In genomic region chr11:103071008-103071407, GRCh38 we compare ENCODE assay signal across 20 cellular contexts. TPM values are rescaled to one million over a fixed set of nuclear protein-coding genes. Genes with fewer than 3 reads are reported as not detected.
DNase-seq lines count a peak whose midpoint lies in the region; ATAC-seq, FAIRE-seq and TF ChIP-seq lines count a peak whose summit lies in the region.
"Had no signal": no experiment of that assay in that cellular context is flagged by ENCODE, and none has a peak within 500 bp of the region (broad histone marks: within the 10 kb centered on the region; RNA-seq: fewer than 3 reads in every experiment).

No MANE protein-coding gene starts in this region.

- H3K4me1 ChIP-seq in BLaER1 = peaks cover 28% of the 10 kb centered on the region
- peaks cover 10% of the 10 kb centered on the region for H3K4me1 ChIP-seq in HepG2 (ENCODE audit: insufficient read depth, low read length)
- H3K4me1 ChIP-seq in Peyer's patch = no peaks in the 10 kb centered on the region
- H3K4me1 ChIP-seq in SJCRH30 = no peaks in the 10 kb centered on the region
- H3K4me1 ChIP-seq: colonic mucosa, tibial artery had no signal

- TF ChIP-seq CTCF in CD4-positive, alpha-beta T cell (IDR thresholded peaks at IDR 0.05) = no peak
- TF ChIP-seq CTCF in HepG2 (CRISPR knock-in tag; IDR thresholded peaks at IDR 0.05) (no peak), Peyer's patch (IDR thresholded peaks at IDR 0.05) (no peak)

- H3K4me3 ChIP-seq in BLaER1 (no peak overlapping the region), HepG2 (replicated peaks in 1 of 3; ENCODE audit: insufficient read depth in 1 of 3, low read depth in 2 of 3, low read length in 3 of 3) (no peak overlapping the region), Peyer's patch (no peak overlapping the region), SJCRH30 (no peak overlapping the region)
- H3K4me3 ChIP-seq: colonic mucosa, tibial artery had no signal

- peaks cover 61% of the 10 kb centered on the region for H3K36me3 ChIP-seq in BLaER1
- peaks cover 0 to 22% of the 10 kb centered on the region in 2 experiments; a peak in 3 of 5 replicates for H3K36me3 ChIP-seq in HepG2 (replicated peaks in 1 of 2; ENCODE audit: control insufficient read depth in 1 of 2, insufficient read depth in 2 of 2, low read length in 2 of 2)
- H3K36me3 ChIP-seq in Peyer's patch = no peaks in the 10 kb centered on the region
- H3K36me3 ChIP-seq in SJCRH30 = peaks cover 2% of the 10 kb centered on the region; the same call in 1 of the 2 replicates
- H3K36me3 ChIP-seq: colonic mucosa had no signal

- no peak for TF ChIP-seq EP300 in HepG2 (IDR thresholded peaks at IDR 0.05; ENCODE audit: low read depth in 2 of 2, low read length in 2 of 2)
- no peak for TF ChIP-seq EP300 in HepG2 (CRISPR knock-in tag; IDR thresholded peaks at IDR 0.05; ENCODE audit: borderline replicate concordance)

- H3K9me3 ChIP-seq in BLaER1 (peaks cover 18% of the 10 kb centered on the region), HepG2 (ENCODE audit: low read length) (no peaks in the 10 kb centered on the region), Peyer's patch (no peaks in the 10 kb centered on the region), SJCRH30 (replicated peaks) (no peaks in the 10 kb centered on the region)
- H3K9me3 ChIP-seq in CD4-positive, alpha-beta T cell (ENCODE audit: control insufficient read depth, low read length) = no peaks in the 10 kb centered on the region
- H3K9me3 ChIP-seq: colonic mucosa, tibial artery had no signal

- H3K27ac ChIP-seq in BLaER1 (no peak overlapping the region), HepG2 (ENCODE audit: extremely low read length, insufficient read depth, low read length) (no peak overlapping the region), Peyer's patch (no peak overlapping the region), SJCRH30 (no peak overlapping the region)
- H3K27ac ChIP-seq in CD4-positive, alpha-beta T cell (ENCODE audit: low read depth, low read length) = no peak overlapping the region
- H3K27ac ChIP-seq: colonic mucosa, tibial artery had no signal

- TF ChIP-seq POLR2A in HepG2 (IDR thresholded peaks at IDR 0.05; ENCODE audit: insufficient read depth in 1 of 2, low read depth in 2 of 2, low read length in 2 of 2) = no peak
- TF ChIP-seq POLR2A in Peyer's patch (IDR thresholded peaks at IDR 0.05) = no peak

- H3K4me1 Mint-ChIP-seq in CD4-positive, alpha-beta T cell (ENCODE audit: low read depth) = peaks cover 65% of the 10 kb centered on the region
- H3K4me1 Mint-ChIP-seq in T-cell = peaks cover 31 to 47% (median 42%) of the 10 kb centered on the region in 3 donors

- DNase-seq in CD4-positive, alpha-beta T cell = no peak
- no peak for DNase-seq in T-cell
- DNase-seq in HepG2 (ENCODE audit: low spot score) = no peak
- no peak for DNase-seq in Peyer's patch
- DNase-seq in SJCRH30 = no peak
- DNase-seq: activated T-cell treated with anti-CD3 and anti-CD28 coated beads, Interleukin-2, amount 50 U/mL, for 4 hours; Calu3; colonic mucosa; left cardiac atrium; midbrain; NCI-H1105; NCI-H2081; NCI-H446 treated with DMSO at 0.1 percent for 48 hours; NK-92 treated with Interleukin-12 subunit alpha and Interleukin-12 subunit beta, amount 100 ng/mL, for 24 hours; posterior cingulate gyrus; stimulated activated naive CD4-positive, alpha-beta T cell; tibial artery had no signal

- H3K4me2 ChIP-seq in BLaER1 (peak overlapping the region; percentile 12; the same call in 1 of the 2 replicates), HepG2 (ENCODE audit: low read depth, low read length) (peak overlapping the region; percentile 7; the same call in 1 of the 2 replicates)

- BruUV-seq in HepG2 (replicated peaks; lab: Mats Ljungman, UMichigan) = no TSS peak

- H3K9me3 Mint-ChIP-seq in CD4-positive, alpha-beta T cell = no peaks in the 10 kb centered on the region
- no peaks in the 10 kb centered on the region for H3K9me3 Mint-ChIP-seq in T-cell
- H3K9me3 Mint-ChIP-seq: activated T-cell treated with anti-CD3 and anti-CD28 coated beads, Interleukin-2, amount 50 U/mL, for 4 hours had no signal

- H3K4me3 Mint-ChIP-seq in CD4-positive, alpha-beta T cell = no peak overlapping the region
- H3K4me3 Mint-ChIP-seq in T-cell = no peak overlapping the region
- H3K4me3 Mint-ChIP-seq: activated T-cell treated with anti-CD3 and anti-CD28 coated beads, Interleukin-2, amount 50 U/mL, for 4 hours had no signal

- no peak for ATAC-seq in CD4-positive, alpha-beta T cell (ENCODE audit: poor library complexity)
- ATAC-seq in T-cell (replicated peaks in 1 of 4) (no peak), HepG2 (no peak), HG02852 (IDR thresholded peaks at IDR 0.05; ENCODE audit: unreplicated experiment) (no peak)
- ATAC-seq: activated T-cell treated with anti-CD3 and anti-CD28 coated beads, Interleukin-2, amount 50 U/mL, for 4 hours; left cardiac atrium; SK-N-SH treated with all-trans-retinoic acid at 6 μM for 48 hours had no signal

- peak overlapping the region; percentile 48 for H3K27ac Mint-ChIP-seq in CD4-positive, alpha-beta T cell
- peak overlapping the region; percentile 62 to 78 for H3K27ac Mint-ChIP-seq in T-cell

- no peaks in the 10 kb centered on the region for H3K27me3 Mint-ChIP-seq in CD4-positive, alpha-beta T cell
- H3K27me3 Mint-ChIP-seq in T-cell = no peaks in the 10 kb centered on the region

- TF ChIP-seq RAD21 in HepG2 (CRISPR knock-in tag; IDR thresholded peaks at IDR 0.05) = no peak

- peaks cover 79% of the 10 kb centered on the region for H3K36me3 Mint-ChIP-seq in CD4-positive, alpha-beta T cell (ENCODE audit: low read depth)
- H3K36me3 Mint-ChIP-seq in T-cell = peaks cover 43% of the 10 kb centered on the region

- POLR2A ChIA-PET in CD4-positive, alpha-beta T cell (lab: Charles Lee) = no interaction called here
- POLR2A ChIA-PET in T-cell (lab: Charles Lee) (no interaction called here), HepG2 (lab: Yijun Ruan, JAX) (no interaction called here)

- H4K20me1 ChIP-seq in BLaER1 (peaks cover 23% of the 10 kb centered on the region), HepG2 (ENCODE audit: insufficient read depth, low read length) (no peaks in the 10 kb centered on the region)

- in situ Hi-C loops in HepG2 (cut with HindIII; ENCODE audit: extremely low pct_ligation_motif_present, low pct_unique_long_range_greater_than_20kb) = no loop called here

- CTCF ChIA-PET in CD4-positive, alpha-beta T cell (lab: Charles Lee) = no interaction called here
- CTCF ChIA-PET in T-cell (lab: Charles Lee) = no interaction called here
- CTCF ChIA-PET in HepG2 (lab: Yijun Ruan, JAX; ENCODE audit: low intra/inter-chr PET ratio, low total read pairs) = no interaction called here

- no peak overlapping the region for H2AFZ ChIP-seq in HepG2 (ENCODE audit: low read length)

- H3K9ac ChIP-seq in BLaER1 (no peak overlapping the region), HepG2 (ENCODE audit: insufficient read depth, low read depth, low read length) (no peak overlapping the region)

- intact Hi-C loops in CD4-positive, alpha-beta T cell (cut with DNase I, micrococcal nuclease) = no loop called here
- intact Hi-C loops in HepG2 (cut with micrococcal nuclease; ENCODE audit: unreplicated experiment) = no loop called here

- FAIRE-seq in HepG2 (lab: Jason Lieb, UNC) = no peak

- H3K79me2 ChIP-seq in HepG2 (ENCODE audit: insufficient read depth, low read length) = peaks cover 30% of the 10 kb centered on the region

- H3K27me3 ChIP-seq in BLaER1 = no peaks in the 10 kb centered on the region
- H3K27me3 ChIP-seq in CD4-positive, alpha-beta T cell (ENCODE audit: control insufficient read depth, insufficient read depth, low read length) = no peaks in the 10 kb centered on the region
- H3K27me3 ChIP-seq in HepG2 (ENCODE audit: control insufficient read depth in 1 of 2, insufficient read depth in 2 of 2, low read length in 2 of 2) = no peaks in the 10 kb centered on the region
- no peaks in the 10 kb centered on the region for H3K27me3 ChIP-seq in Peyer's patch
- no peaks in the 10 kb centered on the region for H3K27me3 ChIP-seq in SJCRH30
- H3K27me3 ChIP-seq: colonic mucosa, tibial artery had no signal

RNA-seq across cellular contexts. Expression of gene DCUN1D5, which starts 21.0 kb away (rescaled TPM):
- total RNA-seq in CD4-positive, alpha-beta T cell = 10 to 100 TPM; 15.6 to 16.1 TPM
- total RNA-seq in T-cell (10 to 100 TPM; 13.1 to 19.2 (median 15.6) TPM), HepG2 (2016; rRNA removed; fragmentation: Illumina TruSeq; extraction: Trizol) (46.7 and 57.0 TPM in 2 replicates), Peyer's patch (10 to 100 TPM; 27.6 to 50.1 (median 33.8) TPM)
- total RNA-seq in HepG2 (2016; cell fraction: cytosol; rRNA removed; fragmentation: Illumina TruSeq; extraction: Trizol; ENCODE audit: low read depth) = 15.7 and 16.9 TPM in 2 replicates
- 47.7 and 61.6 TPM in 2 replicates for total RNA-seq in HepG2 (2016; cell fraction: insoluble cytoplasmic fraction; rRNA removed; fragmentation: Illumina TruSeq; extraction: Trizol)
- 26.9 and 31.6 TPM in 2 replicates for total RNA-seq in HepG2 (2016; cell fraction: membrane; rRNA removed; fragmentation: Illumina TruSeq; extraction: Trizol)
- total RNA-seq in HepG2 (2016; cell fraction: nucleus; rRNA removed; fragmentation: Illumina TruSeq; extraction: Trizol) = 25.3 and 27.8 TPM in 2 replicates
- polyA plus RNA-seq in HepG2 (2011; rRNA removed) = 24.8 and 32.9 TPM in 2 replicates
- 23.0 and 23.6 TPM in 2 replicates for polyA plus RNA-seq in HepG2 (2011; cell fraction: cytosol; rRNA removed)
- polyA plus RNA-seq in HepG2 (2011; cell fraction: nucleus; rRNA removed) = 11.6 and 13.3 TPM in 2 replicates
- polyA plus RNA-seq in HepG2 (2012) = 31.4 and 34.4 TPM in 2 replicates
- 13.8 and 18.6 TPM in 2 replicates for polyA plus RNA-seq in HepG2 (2016; cell fraction: cytosol; fragmentation: Illumina TruSeq; extraction: Trizol; ENCODE audit: low read depth)
- 63.7 and 70.8 TPM in 2 replicates for polyA plus RNA-seq in HepG2 (2016; cell fraction: insoluble cytoplasmic fraction; fragmentation: Illumina TruSeq; extraction: Trizol; ENCODE audit: low read depth)
- polyA plus RNA-seq in HepG2 (2016; cell fraction: membrane; fragmentation: Illumina TruSeq; extraction: Trizol; ENCODE audit: low read depth) = 22.8 and 24.5 TPM in 2 replicates
- polyA plus RNA-seq in HepG2 (2016; cell fraction: nucleus; fragmentation: Illumina TruSeq; extraction: Trizol; ENCODE audit: insufficient read depth, low read depth) = 32.8 and 35.9 TPM in 2 replicates
- polyA minus RNA-seq in HepG2 (2011; rRNA and poly(A)+ RNA removed; ENCODE audit: low replicate concordance) = 6.5 and 9.0 TPM in 2 replicates
- polyA minus RNA-seq in HepG2 (2011; cell fraction: cytosol; rRNA and poly(A)+ RNA removed) = 12.6 and 13.5 TPM in 2 replicates
- 17.9 and 20.6 TPM in 2 replicates for polyA minus RNA-seq in HepG2 (2011; cell fraction: nucleus; rRNA and poly(A)+ RNA removed)
- 51.7 and 52.7 TPM in 2 replicates for total RNA-seq in SJCRH30 (2014; rRNA removed; shearing (Covaris generic))

RNA-seq across cellular contexts. Expression of gene DYNC2H1, which starts 38.2 kb away (rescaled TPM):
- total RNA-seq in CD4-positive, alpha-beta T cell = 1 to 10 TPM; 2.8 to 3.2 TPM
- total RNA-seq in T-cell (1 to 10 TPM; 2.6 to 4.4 (median 3.2) TPM), HepG2 (2016; rRNA removed; fragmentation: Illumina TruSeq; extraction: Trizol) (0.66 and 1.2 TPM in 2 replicates), Peyer's patch (10 to 100 TPM in 2 of 4 donors, 1 to 10 TPM in 2; 4.7 to 14.0 (median 8.1) TPM)
- total RNA-seq in HepG2 (2016; cell fraction: cytosol; rRNA removed; fragmentation: Illumina TruSeq; extraction: Trizol; ENCODE audit: low read depth) = 0.26 and 0.91 TPM in 2 replicates
- 0.76 and 0.83 TPM in 2 replicates for total RNA-seq in HepG2 (2016; cell fraction: insoluble cytoplasmic fraction; rRNA removed; fragmentation: Illumina TruSeq; extraction: Trizol)
- total RNA-seq in HepG2 (2016; cell fraction: membrane; rRNA removed; fragmentation: Illumina TruSeq; extraction: Trizol) = 0.40 and 0.41 TPM in 2 replicates
- total RNA-seq in HepG2 (2016; cell fraction: nucleus; rRNA removed; fragmentation: Illumina TruSeq; extraction: Trizol) = 1.5 and 1.8 TPM in 2 replicates
- 0.49 and 0.69 TPM in 2 replicates for polyA plus RNA-seq in HepG2 (2011; rRNA removed)
- polyA plus RNA-seq in HepG2 (2011; cell fraction: cytosol; rRNA removed) = 0.07 and 0.28 TPM in 2 replicates
- polyA plus RNA-seq in HepG2 (2011; cell fraction: nucleus; rRNA removed) = 0.80 and 1.0 TPM in 2 replicates
- polyA plus RNA-seq in HepG2 (2012) = 0.32 and 0.62 TPM in 2 replicates
- polyA plus RNA-seq in HepG2 (2016; cell fraction: cytosol; fragmentation: Illumina TruSeq; extraction: Trizol; ENCODE audit: low read depth) = 0.09 TPM in 1 of 2 replicates, not detected in the other
- 0.58 and 0.74 TPM in 2 replicates for polyA plus RNA-seq in HepG2 (2016; cell fraction: insoluble cytoplasmic fraction; fragmentation: Illumina TruSeq; extraction: Trizol; ENCODE audit: low read depth)
- polyA plus RNA-seq in HepG2 (2016; cell fraction: membrane; fragmentation: Illumina TruSeq; extraction: Trizol; ENCODE audit: low read depth) = 0.15 and 0.16 TPM in 2 replicates
- 0.94 and 0.96 TPM in 2 replicates for polyA plus RNA-seq in HepG2 (2016; cell fraction: nucleus; fragmentation: Illumina TruSeq; extraction: Trizol; ENCODE audit: insufficient read depth, low read depth)
- 0.10 and 4.5 TPM in 2 replicates for polyA minus RNA-seq in HepG2 (2011; rRNA and poly(A)+ RNA removed; ENCODE audit: low replicate concordance)
- polyA minus RNA-seq in HepG2 (2011; cell fraction: cytosol; rRNA and poly(A)+ RNA removed) = 0.20 and 0.35 TPM in 2 replicates
- 2.4 and 2.5 TPM in 2 replicates for polyA minus RNA-seq in HepG2 (2011; cell fraction: nucleus; rRNA and poly(A)+ RNA removed)
- total RNA-seq in SJCRH30 (2014; rRNA removed; shearing (Covaris generic)) = 12.2 and 13.9 TPM in 2 replicates
